23 cellular contexts compared by ENCODE assay signal in genomic region chr9:94630281-94630680, GRCh38. TPM values are rescaled to one million over a fixed set of nuclear protein-coding genes. Genes with fewer than 3 reads are reported as not detected.
DNase-seq lines count a peak whose midpoint lies in the region; ATAC-seq, FAIRE-seq and TF ChIP-seq lines count a peak whose summit lies in the region.
"Had no signal": no experiment of that assay in that cellular context is flagged by ENCODE, and none has a peak within 500 bp of the region (broad histone marks: within the 10 kb centered on the region; RNA-seq: fewer than 3 reads in every experiment).

No MANE protein-coding gene starts in this region.

- H3K79me1 ChIP-seq in H1 (ENCODE audit: low read depth, low read length) = no peaks in the 10 kb centered on the region

- no peak overlapping the region for H2BK120ac ChIP-seq in H1 (replicated peaks; ENCODE audit: low read depth, low read length)

- H3K4me2 ChIP-seq in H1 (ENCODE audit: insufficient read depth in 1 of 2, low read depth in 2 of 2, low read length in 2 of 2) = peak overlapping the region; percentile 10 to 22; a peak in 2 of 4 replicates

- POLR2A ChIA-PET in H1 (lab: Charles Lee; ENCODE audit: partially characterized antibody) = interaction anchor here (1.7 kb wide), 1 partner anchor 10 kb away, joined by 9 read pairs; no protein-coding TSS in a partner anchor

- H2BK15ac ChIP-seq in H1 (ENCODE audit: low read length) = no peak overlapping the region

- no peak overlapping the region for H3K18ac ChIP-seq in H1 (ENCODE audit: extremely low read depth, low read length)

- TF ChIP-seq RAD21 in H1 (IDR thresholded peaks at IDR 0.05 in 1 of 2, conservative IDR thresholded peaks at IDR 0.05 in 1 of 2; ENCODE audit: low read depth in 2 of 2, low read length in 2 of 2) = no peak
- peak in 1 of 2 donors; percentile 28 for TF ChIP-seq RAD21 in liver (IDR thresholded peaks at IDR 0.05)

- H3K79me2 ChIP-seq in H1 (ENCODE audit: control insufficient read depth in 1 of 2, insufficient read depth in 2 of 2, low read length in 2 of 2) = no peaks in the 10 kb centered on the region

- H3K27ac ChIP-seq in HUES48 (ENCODE audit: low read depth, low read length) = peak overlapping the region; percentile 39
- no peak overlapping the region for H3K27ac ChIP-seq in H1 (ENCODE audit: low read depth, low read length)
- H3K27ac ChIP-seq in liver (ENCODE audit: low read depth in 1 of 2, low read length in 2 of 2) = peak overlapping the region in 1 of 2 donors; percentile 68
- H3K27ac ChIP-seq in thyroid gland = peak overlapping the region in 2 of 3 donors; percentile 12 to 59
- H3K27ac ChIP-seq: SJCRH30 had no signal

- H3K36me3 ChIP-seq in HUES48 (ENCODE audit: control insufficient read depth, insufficient read depth, low read length) (no peaks in the 10 kb centered on the region), H1 (ENCODE audit: control insufficient read depth in 2 of 4, insufficient read depth in 4 of 4, low read length in 3 of 4) (no peaks in the 10 kb centered on the region), liver (ENCODE audit: control insufficient read depth in 4 of 4, insufficient read depth in 3 of 4, low read depth in 1 of 4, low read length in 3 of 4) (peaks cover 0 to 12% (median 4%) of the 10 kb centered on the region in 4 donors), thyroid gland (no peaks in the 10 kb centered on the region)
- H3K36me3 ChIP-seq: BE2C, Peyer's patch, SJCRH30 had no signal

- no peak for ATAC-seq in HG02588 (IDR thresholded peaks at IDR 0.05; ENCODE audit: unreplicated experiment)
- no peak for ATAC-seq in Right ventricle myocardium inferior

- CTCF ChIA-PET in H1 (lab: Charles Lee; ENCODE audit: partially characterized antibody) = interaction anchor here (0.9 to 6.5 kb wide), 5 partner anchors 9 to 501 kb away, joined by 3 to 37 read pairs (median 4); no protein-coding TSS in a partner anchor

- no peaks in the 10 kb centered on the region for H3K9me3 ChIP-seq in HUES48 (ENCODE audit: control insufficient read depth, insufficient read depth, low read length)
- H3K9me3 ChIP-seq in H1 (ENCODE audit: insufficient read depth in 2 of 2, low read depth in 1 of 2, low read length in 1 of 2) = no peaks in the 10 kb centered on the region
- H3K9me3 ChIP-seq in liver (ENCODE audit: control insufficient read depth in 4 of 4, low read length in 3 of 4) = no peaks in the 10 kb centered on the region
- H3K9me3 ChIP-seq in thyroid gland = no peaks in the 10 kb centered on the region
- H3K9me3 ChIP-seq: BE2C, Peyer's patch, SJCRH30 had no signal

- no peak overlapping the region for H2BK12ac ChIP-seq in H1 (ENCODE audit: low read depth, low read length)

- H3K27me3 ChIP-seq in HUES48 (ENCODE audit: control insufficient read depth, insufficient read depth, low read length) (peaks cover 5% of the 10 kb centered on the region; the same call in 1 of the 2 replicates), H1 (replicated peaks in 1 of 4; ENCODE audit: control insufficient read depth in 3 of 4, extremely low read depth in 1 of 4, insufficient read depth in 3 of 4, low read length in 3 of 4) (no peaks in the 10 kb centered on the region; a peak in 2 of 7 replicates), liver (ENCODE audit: control insufficient read depth in 4 of 4, insufficient read depth in 4 of 4, low read length in 3 of 4) (no peaks in the 10 kb centered on the region), thyroid gland (no peaks in the 10 kb centered on the region)
- H3K27me3 ChIP-seq: BE2C, Peyer's patch, SJCRH30 had no signal

- H3K4me3 ChIP-seq in HUES48 (ENCODE audit: low read depth, low read length) (no peak overlapping the region), H1 (ENCODE audit: extremely low read depth in 1 of 4, insufficient read depth in 2 of 4, low read depth in 3 of 4, low read length in 4 of 4) (no peak overlapping the region), liver (ENCODE audit: low read depth in 1 of 3, low read length in 3 of 3) (no peak overlapping the region), thyroid gland (replicated peaks in 1 of 3) (no peak overlapping the region)
- H3K4me3 ChIP-seq: Peyer's patch, SJCRH30 had no signal

- no peak for TF ChIP-seq EP300 in H1 (IDR thresholded peaks at IDR 0.05; ENCODE audit: borderline replicate concordance in 1 of 2, low read depth in 2 of 2, low read length in 2 of 2)

- no peak for TF ChIP-seq POLR2A in H1 (IDR thresholded peaks at IDR 0.05; ENCODE audit: control extremely low read depth in 1 of 2, low read depth in 2 of 2, low read length in 2 of 2)
- TF ChIP-seq POLR2A in thyroid gland (IDR thresholded peaks at IDR 0.05) = no peak

- H4K91ac ChIP-seq in H1 (replicated peaks; ENCODE audit: insufficient read length, low read length) = no peak overlapping the region

- H4K20me1 ChIP-seq in H1 (replicated peaks in 1 of 2; ENCODE audit: control insufficient read depth in 1 of 2, insufficient read depth in 2 of 2, low read length in 2 of 2) = no peaks in the 10 kb centered on the region

- H3K9ac ChIP-seq in HUES48 (ENCODE audit: low read depth, low read length) (no peak overlapping the region), H1 (replicated peaks in 1 of 4; ENCODE audit: extremely low read depth in 1 of 4, low read depth in 3 of 4, low read length in 3 of 4) (no peak overlapping the region), liver (ENCODE audit: low read depth in 1 of 2, low read length in 2 of 2) (no peak overlapping the region)

- no peak overlapping the region for H4K5ac ChIP-seq in H1 (ENCODE audit: insufficient read length, low read depth, low read length)

- 82% methylated on average over 3 of the region's 3 CpGs; no CpG with 5 or more reads in 1 of the 2 experiments for WGBS in H1 (ENCODE audit: extremely low coverage in 1 of 2, insufficient coverage in 1 of 2, insufficient read length in 1 of 2, insufficient replicate concordance in 2 of 2, low coverage in 1 of 2, low lambda C conversion rate in 2 of 2, missing lambda C conversion rate in 1 of 2), 2 experiments
- WGBS in liver = 31% methylated on average over 3 of the region's 3 CpGs
- WGBS in thyroid gland, 2 donors = 71 to 80% methylated on average over 2 to 3 of the region's 3 CpGs

- intact Hi-C loops in thyroid gland (cut with DNase I) (no loop called here), Right ventricle myocardium inferior (cut with DNase I) (no loop called here)

- no peak overlapping the region for H3K23ac ChIP-seq in H1 (ENCODE audit: insufficient read length)

- H3K56ac ChIP-seq in H1 (replicated peaks; ENCODE audit: insufficient read length, low read depth, low read length) = no peak overlapping the region

- no peak overlapping the region for H3K4ac ChIP-seq in H1 (replicated peaks; ENCODE audit: insufficient read length, low read depth, low read length)

- no peak overlapping the region for H4K8ac ChIP-seq in H1 (ENCODE audit: extremely low read depth, insufficient read depth, low read length)

- H2AK5ac ChIP-seq in H1 (ENCODE audit: low read depth, low read length) = no peak overlapping the region

- H3K23me2 ChIP-seq in H1 (ENCODE audit: low read depth, low read length) = no peaks in the 10 kb centered on the region

- H3K4me1 ChIP-seq in HUES48 (ENCODE audit: control insufficient read depth, insufficient read depth, low read length) = peaks cover 23% of the 10 kb centered on the region
- H3K4me1 ChIP-seq in H1 (replicated peaks in 1 of 4; ENCODE audit: control insufficient read depth in 3 of 4, insufficient read depth in 4 of 4, low read length in 3 of 4) = peaks cover 10 to 16% (median 12%) of the 10 kb centered on the region in 4 experiments
- peaks cover 11 to 71% (median 58%) of the 10 kb centered on the region in 4 donors for H3K4me1 ChIP-seq in liver (ENCODE audit: control insufficient read depth in 4 of 4, insufficient read depth in 4 of 4, low read length in 3 of 4)
- H3K4me1 ChIP-seq in thyroid gland = peaks cover 22 to 40% of the 10 kb centered on the region in 2 donors
- H3K4me1 ChIP-seq: SJCRH30 had no signal

- no peak overlapping the region for H2BK20ac ChIP-seq in H1 (ENCODE audit: low read length)

- H3K14ac ChIP-seq in H1 (ENCODE audit: insufficient read length) = no peak overlapping the region

- no peak for DNase-seq in H1 (ENCODE audit: low read depth in 1 of 2, low spot score in 2 of 2)
- no peak for DNase-seq in thyroid gland
- DNase-seq in anterior cingulate cortex (lab: John Stamatoyannopoulos, UW) = no peak
- no peak for DNase-seq in NCI-H2227 treated with DMSO at 0.1 percent for 48 hours (lab: John Stamatoyannopoulos, UW)
- no peak for DNase-seq in Right ventricle myocardium inferior (ENCODE audit: missing footprints)
- DNase-seq: BE2C; CD4-positive, CD25-positive, alpha-beta regulatory T cell; Kasumi-1; NCI-H1048; NCI-H146; NCI-H2029; NCI-H345; NCI-H524; NCI-H774; NK-92 treated with Interleukin-12 subunit alpha and Interleukin-12 subunit beta, amount 100 ng/mL, for 24 hours; Peyer's patch; SJCRH30 had no signal

- H2AFZ ChIP-seq in H1 (ENCODE audit: low read length) = no peak overlapping the region

- TF ChIP-seq CTCF in H1 (IDR thresholded peaks at IDR 0.05; ENCODE audit: control extremely low read depth in 1 of 3, insufficient read depth in 1 of 3, low read depth in 1 of 3, low read length in 3 of 3) (no peak), liver (IDR thresholded peaks at IDR 0.05; ENCODE audit: low read depth, low read length, missing input control) (no peak), thyroid gland (IDR thresholded peaks at IDR 0.05) (no peak)

- FAIRE-seq in H1 (lab: Jason Lieb, UNC) = no peak

- H2BK5ac ChIP-seq in H1 (ENCODE audit: low read depth, low read length) = no peak overlapping the region

RNA-seq across cellular contexts. Expression of gene FBP1, which starts 9.0 kb away (rescaled TPM):
- 1.0 and 2.2 TPM in 2 replicates for total RNA-seq in H1 (2021; fragmentation: NEBNext Ultra II Directional; extraction: Animal tissue kit (Norgen Biotek cat#: 25700))
- polyA plus RNA-seq in H1 (2011; rRNA removed) (2.6 and 4.1 TPM in 2 replicates), liver (100 to 1,000 TPM; 401 to 574 TPM)
- 3.3 TPM for polyA plus RNA-seq in H1 (2011; cell fraction: cytosol; rRNA removed)
- polyA plus RNA-seq in H1 (2011; cell fraction: nucleus; rRNA removed) = 2.7 TPM
- polyA plus RNA-seq in H1 (2012, experiment 1 of 2) = 3.2 to 5.2 TPM (median 3.6 TPM) in 4 replicates
- polyA plus RNA-seq in H1 (2012, experiment 2 of 2) = 4.3 TPM
- 1.9 TPM for polyA plus RNA-seq in H1 (2013, experiment 1 of 2)
- polyA plus RNA-seq in H1 (2013, experiment 2 of 2) = 2.2 TPM
- polyA minus RNA-seq in H1 (2011; rRNA and poly(A)+ RNA removed) = 1.2 and 1.7 TPM in 2 replicates
- 1.3 TPM for polyA minus RNA-seq in H1 (2011; cell fraction: cytosol; rRNA and poly(A)+ RNA removed)
- polyA minus RNA-seq in H1 (2011; cell fraction: nucleus; rRNA and poly(A)+ RNA removed) = 1.1 TPM
- total RNA-seq in liver (100 to 1,000 TPM in 1 of 2 donors, 10 to 100 TPM in 1; 27.8 to 233 TPM), thyroid gland (10 to 100 TPM; 20.3 to 31.8 (median 23.1) TPM), Right ventricle myocardium inferior (1.0 TPM)
- total RNA-seq: A673, H4, MCF 10A, SJCRH30 had no signal

RNA-seq across cellular contexts. Expression of gene FBP2, which starts 36.7 kb away (rescaled TPM):
- total RNA-seq in H1 (2021; fragmentation: NEBNext Ultra II Directional; extraction: Animal tissue kit (Norgen Biotek cat#: 25700)) = not detected in 2 replicates
- not detected in 2 replicates for polyA plus RNA-seq in H1 (2011; rRNA removed)
- polyA plus RNA-seq in H1 (2011; cell fraction: cytosol; rRNA removed) = not detected
- polyA plus RNA-seq in H1 (2011; cell fraction: nucleus; rRNA removed) = 0.17 TPM
- 0.24 to 0.38 TPM (median 0.33 TPM) in 3 of 4 replicates, not detected in the other for polyA plus RNA-seq in H1 (2012, experiment 1 of 2)
- polyA plus RNA-seq in H1 (2012, experiment 2 of 2) = not detected
- not detected for polyA plus RNA-seq in H1 (2013, experiment 1 of 2)
- polyA plus RNA-seq in H1 (2013, experiment 2 of 2) = not detected
- polyA minus RNA-seq in H1 (2011; rRNA and poly(A)+ RNA removed) = not detected in 2 replicates
- not detected for polyA minus RNA-seq in H1 (2011; cell fraction: cytosol; rRNA and poly(A)+ RNA removed)
- polyA minus RNA-seq in H1 (2011; cell fraction: nucleus; rRNA and poly(A)+ RNA removed) = not detected
- not detected for total RNA-seq in liver
- not detected for polyA plus RNA-seq in liver
- not detected for total RNA-seq in thyroid gland
- 0.54 TPM for total RNA-seq in Right ventricle myocardium inferior
- total RNA-seq: CD4-positive, CD25-positive, alpha-beta regulatory T cell; MCF 10A; Peyer's patch; SJCRH30 had no signal
- polyA plus RNA-seq: CD4-positive, CD25-positive, alpha-beta regulatory T cell had no signal
